In the genomic region with DNA sequence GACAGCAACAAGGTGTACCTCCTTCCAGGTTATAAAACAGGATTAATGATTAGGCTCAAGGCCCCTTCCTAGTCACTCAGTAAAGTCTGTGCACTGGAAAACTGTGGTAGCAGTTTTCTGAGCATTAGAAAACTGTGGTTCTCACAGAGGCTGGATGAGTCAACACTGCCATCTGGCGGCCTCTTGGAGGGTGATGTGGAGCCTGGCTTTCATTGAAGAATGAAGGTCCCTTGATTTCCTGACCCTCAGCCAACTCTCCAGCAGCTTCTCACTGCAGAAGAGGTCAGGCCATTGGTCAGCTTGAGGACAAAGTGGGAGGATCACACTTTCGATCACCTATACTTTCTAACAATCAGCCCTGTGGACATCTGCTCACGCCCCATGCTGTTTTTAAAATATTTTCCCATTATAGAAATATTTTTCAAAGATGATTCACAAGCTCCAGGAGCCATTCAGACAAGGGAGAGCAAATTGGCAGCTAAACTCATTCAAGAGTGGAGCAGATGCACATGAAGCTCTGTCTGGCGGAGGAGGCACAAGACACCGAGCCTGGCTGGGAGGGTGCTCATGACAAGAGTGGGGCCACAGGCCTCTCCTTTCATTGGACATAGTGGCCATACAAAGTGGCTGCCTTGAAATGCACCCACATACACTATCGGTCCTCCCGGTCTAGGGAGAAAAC, we compare ENCODE assay signal across 8 cellular contexts. TPM values are rescaled to one million over a fixed set of nuclear protein-coding genes. Genes with fewer than 3 reads are reported as not detected.
A peak's percentile ranks its signal among the peaks of the same experiment; 100 is the strongest.
DNase-seq lines count a peak whose midpoint lies in the region; ATAC-seq, FAIRE-seq and TF ChIP-seq lines count a peak whose summit lies in the region.

No MANE protein-coding gene starts in this region.

- ATAC-seq in HG02870 (IDR thresholded peaks at IDR 0.05; ENCODE audit: unreplicated experiment), result peak; percentile 70

- no peak overlapping the region for H3K9ac ChIP-seq in keratinocyte (ENCODE audit: control insufficient read depth, extremely low read depth, insufficient read depth, low read length)

- H3K9me3 ChIP-seq in breast epithelium, result no peaks in the 10 kb centered on the region
- H3K9me3 ChIP-seq in keratinocyte (ENCODE audit: control insufficient read depth, low read depth, low read length), result no peaks in the 10 kb centered on the region

- H2AFZ ChIP-seq in keratinocyte (ENCODE audit: control insufficient read depth, low read length), result no peak overlapping the region

- intact Hi-C loops in breast epithelium (cut with DNase I; ENCODE audit: low total_unique reads), result no loop called here

- H3K4me3 ChIP-seq in breast epithelium, result no peak overlapping the region
- H3K4me3 ChIP-seq in keratinocyte (ENCODE audit: control insufficient read depth in 2 of 3, extremely low read depth in 1 of 3, insufficient read depth in 2 of 3, low read depth in 1 of 3, low read length in 3 of 3), result no peak overlapping the region

- H3K4me1 ChIP-seq in breast epithelium (no peaks in the 10 kb centered on the region), keratinocyte (ENCODE audit: control insufficient read depth, extremely low read depth, insufficient read depth, low read length) (no peaks in the 10 kb centered on the region)

- no peak overlapping the region for H3K4me2 ChIP-seq in keratinocyte (ENCODE audit: control insufficient read depth, extremely low read depth, insufficient read depth, low read depth, low read length)

- TF ChIP-seq CTCF in VCaP (conservative IDR thresholded peaks at IDR 0.05), result peak; percentile 94
- peak; percentile 39 to 81 (median 54) for TF ChIP-seq CTCF in breast epithelium (IDR thresholded peaks at IDR 0.05)
- TF ChIP-seq CTCF in keratinocyte (optimal IDR thresholded peaks at IDR 0.05 in 1 of 3, IDR thresholded peaks at IDR 0.05 in 1 of 3, conservative IDR thresholded peaks at IDR 0.05 in 1 of 3; ENCODE audit: extremely low read depth in 1 of 3, insufficient read depth in 2 of 3, low read length in 3 of 3), result peak; percentile 83 to 90 (median 89)

- TF ChIP-seq POLR2A in breast epithelium (IDR thresholded peaks at IDR 0.05), result no peak

- no peaks in the 10 kb centered on the region for H3K9me1 ChIP-seq in keratinocyte (ENCODE audit: control insufficient read depth, extremely low read depth, insufficient read depth, low read length)

- H3K79me2 ChIP-seq in keratinocyte (ENCODE audit: control insufficient read depth, insufficient read depth, low read length), result no peaks in the 10 kb centered on the region

- H3K27me3 ChIP-seq in breast epithelium, result no peaks in the 10 kb centered on the region
- no peaks in the 10 kb centered on the region for H3K27me3 ChIP-seq in keratinocyte (ENCODE audit: control insufficient read depth, extremely low read depth, insufficient read depth, low read length)

- dilution Hi-C loops in keratinocyte (cut with MboI; ENCODE audit: extremely low pct_ligation_motif_present, low sequenced_read_pairs), result no loop called here

- peak; percentile 83 for FAIRE-seq in keratinocyte (lab: Jason Lieb, UNC)

- no peaks in the 10 kb centered on the region for H4K20me1 ChIP-seq in keratinocyte (ENCODE audit: control insufficient read depth, extremely low read depth, insufficient read depth, low read length)

- peaks cover 8% of the 10 kb centered on the region for H3K36me3 ChIP-seq in breast epithelium
- peaks cover 8 to 15% of the 10 kb centered on the region in 2 experiments for H3K36me3 ChIP-seq in keratinocyte (ENCODE audit: control insufficient read depth in 2 of 2, extremely low read depth in 1 of 2, insufficient read depth in 2 of 2, low read length in 2 of 2)

- DNase-seq in NK-92 treated with Interleukin-12 subunit alpha and Interleukin-12 subunit beta, amount 100 ng/mL, for 24 hours (lab: John Stamatoyannopoulos, UW), result peak; percentile 31
- DNase-seq in NK-92 (lab: John Stamatoyannopoulos, UW; ENCODE audit: unreplicated experiment), result no peak
- DNase-seq in NCI-H2107 treated with DMSO at 0.1 percent for 48 hours (lab: John Stamatoyannopoulos, UW; ENCODE audit: unreplicated experiment), result peak; percentile 48
- peak; percentile 33 to 69 for DNase-seq in breast epithelium (ENCODE audit: low spot score in 2 of 2)
- no peak for DNase-seq in keratinocyte (ENCODE audit: low read depth, low spot score)
- peak; percentile 71 for DNase-seq in stimulated activated CD4-positive, alpha-beta T cell treated with anti-CD3 and anti-CD28 coated beads, Interleukin-2, amount 100 ng/mL, for 24 hours

- 0 out of 2 replicates have a peak overlapping the region, but pooled peaks have one; percentile 7 for H3K27ac ChIP-seq in VCaP
- H3K27ac ChIP-seq in breast epithelium, result no peak overlapping the region
- no peak overlapping the region for H3K27ac ChIP-seq in keratinocyte (ENCODE audit: control insufficient read depth, insufficient read depth, low read length)

RNA-seq across cellular contexts. Expression of a gene that starts 23.1 kb away (rescaled TPM):
- 100 to 1,000 TPM; 190 to 281 (median 214) TPM for total RNA-seq in breast epithelium
- polyA plus RNA-seq in keratinocyte, result 339 to 438 TPM (median 430 TPM) in 3 replicates
- 94.6 TPM for polyA plus RNA-seq in keratinocyte (2011; ENCODE audit: low read depth)
- 364 and 398 TPM in 2 replicates for polyA plus RNA-seq in keratinocyte (2011; cell fraction: cytosol; rRNA removed)
- 242 and 315 TPM in 2 replicates for polyA plus RNA-seq in keratinocyte (2011; cell fraction: nucleus; rRNA removed)
- polyA plus RNA-seq in keratinocyte (2012; ENCODE audit: low replicate concordance), result 214 and 257 TPM in 2 replicates
- 66.2 to 278 TPM (median 255 TPM) in 3 replicates for polyA minus RNA-seq in keratinocyte
- 155 TPM for polyA minus RNA-seq in keratinocyte (2011; cell fraction: cytosol; rRNA and poly(A)+ RNA removed)
- polyA minus RNA-seq in keratinocyte (2011; cell fraction: nucleus; rRNA and poly(A)+ RNA removed), result 46.3 and 61.4 TPM in 2 replicates

RNA-seq across cellular contexts. Expression of a gene that starts 24.2 kb away (rescaled TPM):
- total RNA-seq in breast epithelium, result 10 to 100 TPM; 14.7 to 23.6 (median 20.6) TPM
- polyA plus RNA-seq in keratinocyte, result 14.8 to 17.3 TPM (median 15.8 TPM) in 3 replicates
- 15.3 TPM for polyA plus RNA-seq in keratinocyte (2011; ENCODE audit: low read depth)
- polyA plus RNA-seq in keratinocyte (2011; cell fraction: cytosol; rRNA removed), result 10.2 and 12.1 TPM in 2 replicates
- 16.7 and 20.4 TPM in 2 replicates for polyA plus RNA-seq in keratinocyte (2011; cell fraction: nucleus; rRNA removed)
- 9.9 and 12.4 TPM in 2 replicates for polyA plus RNA-seq in keratinocyte (2012; ENCODE audit: low replicate concordance)
- 9.6 to 14.4 TPM (median 13.0 TPM) in 3 replicates for polyA minus RNA-seq in keratinocyte
- 8.4 TPM for polyA minus RNA-seq in keratinocyte (2011; cell fraction: cytosol; rRNA and poly(A)+ RNA removed)
- 5.1 and 10.5 TPM in 2 replicates for polyA minus RNA-seq in keratinocyte (2011; cell fraction: nucleus; rRNA and poly(A)+ RNA removed)

RNA-seq across cellular contexts. Expression of a gene that starts 54.5 kb away (rescaled TPM):
- 10 to 100 TPM; 54.4 to 67.8 (median 64.6) TPM for total RNA-seq in breast epithelium
- polyA plus RNA-seq in keratinocyte, result 75.0 to 103 TPM (median 80.1 TPM) in 3 replicates
- 38.1 TPM for polyA plus RNA-seq in keratinocyte (2011; ENCODE audit: low read depth)
- polyA plus RNA-seq in keratinocyte (2011; cell fraction: cytosol; rRNA removed), result 73.6 and 94.9 TPM in 2 replicates
- 36.6 and 50.0 TPM in 2 replicates for polyA plus RNA-seq in keratinocyte (2011; cell fraction: nucleus; rRNA removed)
- polyA plus RNA-seq in keratinocyte (2012; ENCODE audit: low replicate concordance), result 61.9 and 74.0 TPM in 2 replicates
- polyA minus RNA-seq in keratinocyte, result 35.5 to 59.0 TPM (median 35.7 TPM) in 3 replicates
- 55.2 TPM for polyA minus RNA-seq in keratinocyte (2011; cell fraction: cytosol; rRNA and poly(A)+ RNA removed)
- polyA minus RNA-seq in keratinocyte (2011; cell fraction: nucleus; rRNA and poly(A)+ RNA removed), result 12.0 and 16.7 TPM in 2 replicates

Comparison
In these comparisons a context has a peak if more than half of its experiments do, and no peak if none do; other contexts are left out.
1. DNase-seq: peak in NK-92 treated with Interleukin-12 subunit alpha and Interleukin-12 subunit beta, amount 100 ng/mL, for 24 hours (single experiment), NCI-H2107 treated with DMSO at 0.1 percent for 48 hours (single experiment), breast epithelium (2 of 2) and stimulated activated CD4-positive, alpha-beta T cell treated with anti-CD3 and anti-CD28 coated beads, Interleukin-2, amount 100 ng/mL, for 24 hours (2 of 2); none in NK-92 (single experiment) and keratinocyte (single experiment).
2. Peak in every context shown above with its lines, with median percentiles within 50 percentile points of each other: CTCF ChIP-seq.